16 cellular contexts compared by ENCODE assay signal in the genomic region with DNA sequence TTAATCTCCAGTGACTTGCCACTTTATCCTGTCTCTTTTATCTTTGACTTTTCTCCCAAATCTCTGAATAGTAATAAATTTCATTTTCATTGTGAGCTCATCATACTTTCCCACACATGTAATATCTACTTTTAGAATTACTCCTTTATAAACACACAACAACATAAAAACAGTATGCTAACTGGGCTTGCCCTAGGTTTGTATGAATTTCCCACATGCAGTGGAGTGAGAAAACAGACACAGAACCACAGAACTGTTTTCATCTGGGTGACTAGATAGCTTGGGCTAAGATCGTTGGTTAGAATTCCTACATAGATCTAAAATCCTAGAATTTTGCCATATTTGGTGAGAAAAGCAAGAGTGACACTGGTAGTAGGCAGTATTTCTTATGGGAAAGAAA.
"Had no signal": no experiment of that assay in that cellular context is flagged by ENCODE, and none has a peak within 500 bp of the region (broad histone marks: within the 10 kb centered on the region; RNA-seq: fewer than 3 reads in every experiment).

No MANE protein-coding gene starts in this region.

- H3K36me3 Mint-ChIP-seq: stimulated activated naive B cell treated with anti-CD40 and anti-IgM and Interleukin-4, amounts not matched to agents 10 μg/mL and 1 μg/mL and 100 μg/mL, for 72 hours had no signal

- H3K27ac Mint-ChIP-seq: activated naive CD4-positive, alpha-beta T cell treated with anti-CD3 and anti-CD28 coated beads for 36 hours; activated naive CD8-positive, alpha-beta T cell treated with anti-CD3 and anti-CD28 coated beads, Interleukin-2, amount 50 U/mL, for 24 hours; stimulated activated naive B cell treated with anti-CD40 and anti-IgM and Interleukin-4, amounts not matched to agents 10 μg/mL and 1 μg/mL and 100 μg/mL, for 72 hours had no signal

- DNase-seq: activated CD4-positive, alpha-beta T cell treated with anti-CD3 and anti-CD28 coated beads, Interleukin-2, amount 50 U/mL, for 1 hour; activated CD8-positive, alpha-beta memory T cell treated with anti-CD3 and anti-CD28 coated beads, Interleukin-2, amount 50 U/mL, for 4 hours; activated naive CD4-positive, alpha-beta T cell treated with anti-CD3 and anti-CD28 coated beads for 36 hours; activated naive CD8-positive, alpha-beta T cell treated with anti-CD3 and anti-CD28 coated beads, Interleukin-2, amount 50 U/mL, for 24 hours; activated T-cell treated with anti-CD3 and anti-CD28 coated beads, Interleukin-2, amount 50 U/mL, for 4 hours; aorta; cortex of kidney; hippocampal formation; islet precursor cell; left colon; midbrain; pancreas; stimulated activated naive B cell treated with anti-CD40 and anti-IgM and Interleukin-4, amounts not matched to agents 10 μg/mL and 1 μg/mL and 100 μg/mL, for 72 hours; T1000; upper lobe of right lung had no signal

- H3K36me3 ChIP-seq: pancreas, upper lobe of right lung had no signal

- H3K9me3 ChIP-seq: pancreas, upper lobe of right lung had no signal

- H3K4me1 ChIP-seq: pancreas, upper lobe of right lung had no signal

- H3K4me3 Mint-ChIP-seq: activated naive CD4-positive, alpha-beta T cell treated with anti-CD3 and anti-CD28 coated beads for 36 hours; activated naive CD8-positive, alpha-beta T cell treated with anti-CD3 and anti-CD28 coated beads, Interleukin-2, amount 50 U/mL, for 24 hours; activated T-cell treated with anti-CD3 and anti-CD28 coated beads, Interleukin-2, amount 50 U/mL, for 4 hours; stimulated activated naive B cell treated with anti-CD40 and anti-IgM and Interleukin-4, amounts not matched to agents 10 μg/mL and 1 μg/mL and 100 μg/mL, for 72 hours had no signal

- H3K4me1 Mint-ChIP-seq: activated naive CD8-positive, alpha-beta T cell treated with anti-CD3 and anti-CD28 coated beads, Interleukin-2, amount 50 U/mL, for 24 hours had no signal

- H3K9me3 Mint-ChIP-seq: activated naive CD4-positive, alpha-beta T cell treated with anti-CD3 and anti-CD28 coated beads for 36 hours; activated naive CD8-positive, alpha-beta T cell treated with anti-CD3 and anti-CD28 coated beads, Interleukin-2, amount 50 U/mL, for 24 hours; activated T-cell treated with anti-CD3 and anti-CD28 coated beads, Interleukin-2, amount 50 U/mL, for 4 hours; stimulated activated naive B cell treated with anti-CD40 and anti-IgM and Interleukin-4, amounts not matched to agents 10 μg/mL and 1 μg/mL and 100 μg/mL, for 72 hours had no signal

- H3K4me3 ChIP-seq: lung, pancreas, upper lobe of right lung had no signal

- H3K27ac ChIP-seq: pancreas, upper lobe of right lung had no signal

- H3K27me3 ChIP-seq: pancreas, upper lobe of right lung had no signal
